Comparison of ENCODE assay signal across 11 cellular contexts in genomic region chr14:61644834-61645233, GRCh38. TPM values are rescaled to one million over a fixed set of nuclear protein-coding genes. Genes with fewer than 3 reads are reported as not detected.
DNase-seq lines count a peak whose midpoint lies in the region; ATAC-seq, FAIRE-seq and TF ChIP-seq lines count a peak whose summit lies in the region.
"Had no signal": no experiment of that assay in that cellular context is flagged by ENCODE, and none has a peak within 500 bp of the region (broad histone marks: within the 10 kb centered on the region; RNA-seq: fewer than 3 reads in every experiment).

No MANE protein-coding gene starts in this region.

- peaks cover 37% of the 10 kb centered on the region for H3K4me1 ChIP-seq in adipocyte (ENCODE audit: control insufficient read depth, insufficient read depth, low read length)
- H3K4me1 ChIP-seq in left lung: peaks cover 0 to 4% of the 10 kb centered on the region in 2 donors

- H3K36me3 ChIP-seq in adipocyte (ENCODE audit: control insufficient read depth, insufficient read depth, low read length, severe bottlenecking) (no peaks in the 10 kb centered on the region), left lung (no peaks in the 10 kb centered on the region)

- H3K27ac ChIP-seq in left lung: no peak overlapping the region
- H3K27ac ChIP-seq: KMS-11 had no signal

- peak overlapping the region in 2 of 3 donors; percentile 50 to 79 for H3K27ac Mint-ChIP-seq in IgD-negative memory B cell

- no peak overlapping the region for H3K4me3 ChIP-seq in adipocyte (ENCODE audit: low read length)
- no peak overlapping the region for H3K4me3 ChIP-seq in left lung

- H3K9ac ChIP-seq in adipocyte (ENCODE audit: low read length): no peak overlapping the region
- H3K9ac ChIP-seq: KMS-11 had no signal

- intact Hi-C loops in left lung (cut with DNase I): no loop called here

- ATAC-seq in GM21529 (IDR thresholded peaks at IDR 0.05; ENCODE audit: unreplicated experiment) (peak; percentile 88), left lung (no peak)

- H3K27me3 ChIP-seq in adipocyte (replicated peaks; ENCODE audit: control insufficient read depth, insufficient read depth, low read length): no peaks in the 10 kb centered on the region
- no peaks in the 10 kb centered on the region for H3K27me3 ChIP-seq in left lung

- peak overlapping the region in 2 of 4 donors; percentile 61 to 68 for H3K4me3 Mint-ChIP-seq in IgD-negative memory B cell

- H3K9me3 ChIP-seq in adipocyte (ENCODE audit: control insufficient read depth, low read length) (no peaks in the 10 kb centered on the region), left lung (no peaks in the 10 kb centered on the region)

- FAIRE-seq in GM12891 (lab: Jason Lieb, UNC): peak; percentile 86

- no peaks in the 10 kb centered on the region for H3K27me3 Mint-ChIP-seq in IgD-negative memory B cell

- no peak for TF ChIP-seq POLR2A in GM12891 (IDR thresholded peaks at IDR 0.05; ENCODE audit: low read depth, low read length)

- no peaks in the 10 kb centered on the region for H3K9me3 Mint-ChIP-seq in IgD-negative memory B cell

- H3K36me3 Mint-ChIP-seq in IgD-negative memory B cell: no peaks in the 10 kb centered on the region

- DNase-seq in GM12891 (ENCODE audit: insufficient read length, low spot score) (peak; percentile 34), adipocyte (ENCODE audit: low read depth) (peak; percentile 51), AG08396 (ENCODE audit: low spot score) (no peak), islet precursor cell (no peak), superior temporal gyrus (ENCODE audit: extremely low spot score) (no peak), left lung (no peak)
- DNase-seq: GF-D8, mesendoderm had no signal

- peaks cover 18 to 27% (median 19%) of the 10 kb centered on the region in 3 donors for H3K4me1 Mint-ChIP-seq in IgD-negative memory B cell

- TF ChIP-seq CTCF in left lung (IDR thresholded peaks at IDR 0.05): no peak

TF ChIP-seq in GM12891, 5 proteins besides CTCF, POLR2A, EP300 and RAD21:
- no peak for TF ChIP-seq PAX5 (IDR thresholded peaks at IDR 0.05; ENCODE audit: insufficient read depth, low read length, severe bottlenecking)
- no peak for TF ChIP-seq POLR2AphosphoS5 (IDR thresholded peaks at IDR 0.05; ENCODE audit: low read depth, low read length)
- TF ChIP-seq POU2F2 (IDR thresholded peaks at IDR 0.05; ENCODE audit: low read depth, low read length): no peak
- no peak for TF ChIP-seq TAF1 (IDR thresholded peaks at IDR 0.05; ENCODE audit: low read depth, low read length)
- TF ChIP-seq SPI1 (IDR thresholded peaks at IDR 0.05; ENCODE audit: low read depth, low read length): no peak
TF ChIP-seq in GM12891: peak in this region for 0.

RNA-seq across cellular contexts. Expression of gene HIF1A, which starts 50.5 kb away (rescaled TPM):
- polyA plus RNA-seq in GM12891 (2012; ENCODE audit: low read depth, missing spikeins): 28.8 TPM
- 88.0 TPM for polyA plus RNA-seq in IgD-negative memory B cell
- total RNA-seq in left lung: 100 to 1,000 TPM; 145 to 272 TPM

Comparison
In these comparisons a context has a peak if more than half of its experiments do, and no peak if none do; other contexts are left out.
1. DNase-seq: peak in GM12891 (single experiment) and adipocyte (single experiment); none in AG08396 (single experiment), islet precursor cell (single experiment), superior temporal gyrus (single experiment) and left lung (0 of 2).